Comparison of ENCODE assay signal across 7 cellular contexts in genomic region chr5:106574820-106575219, GRCh38.
"Had no signal": no experiment of that assay in that cellular context is flagged by ENCODE, and none has a peak within 500 bp of the region (broad histone marks: within the 10 kb centered on the region; RNA-seq: fewer than 3 reads in every experiment).

No MANE protein-coding gene starts in this region.

- H3K27ac ChIP-seq: GM23248 had no signal

- ATAC-seq: K562 had no signal

- DNase-seq: GM23248, GOT3, H9, HCEC 1CT, IMR-90, KG1 had no signal

- FAIRE-seq: K562 had no signal

- H3K4me3 ChIP-seq: GM23248, K562 had no signal

- H3K9ac ChIP-seq: GM23248 had no signal

- H2AFZ ChIP-seq: GM23248 had no signal
